Comparison of ENCODE assay signal across 27 cellular contexts in the genomic region with DNA sequence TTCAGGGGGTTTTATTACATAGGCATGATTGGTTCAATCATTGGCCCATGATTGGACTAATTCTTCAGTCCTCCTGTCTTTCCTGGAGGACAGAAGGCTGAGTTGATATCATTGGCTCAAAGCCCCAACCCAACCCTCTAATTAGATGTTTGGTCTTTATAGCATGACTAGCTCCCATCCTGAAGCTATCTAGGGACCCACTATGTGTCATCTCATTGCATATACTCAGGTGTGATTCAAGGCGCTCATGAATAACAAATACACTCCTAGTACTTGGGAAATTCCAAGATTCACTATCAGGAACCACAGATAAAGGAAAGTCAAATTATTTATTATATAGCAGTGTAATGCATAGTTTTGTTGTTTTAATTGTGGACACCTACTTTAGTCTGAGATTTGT.
"Had no signal": no experiment of that assay in that cellular context is flagged by ENCODE, and none has a peak within 500 bp of the region (broad histone marks: within the 10 kb centered on the region; RNA-seq: fewer than 3 reads in every experiment).

No MANE protein-coding gene starts in this region.

- H3K27me3 Mint-ChIP-seq: stimulated activated memory B cell treated with anti-CD40 and anti-IgM and Interleukin-4, amounts not matched to agents 10 μg/mL and 1 μg/mL and 100 μg/mL, for 72 hours; stimulated activated naive CD8-positive, alpha-beta T cell treated with anti-CD3 and anti-CD28 coated beads, Interleukin-15, amount 100 ng/mL, for 72 hours; type B pancreatic cell had no signal

- DNase-seq: naive thymus-derived CD4-positive, alpha-beta T cell; natural killer cell; occipital lobe; pancreas; psoas muscle; right cardiac atrium; right lobe of liver; sigmoid colon; small intestine; stimulated activated CD4-positive, alpha-beta T cell treated with anti-CD3 and anti-CD28 coated beads, Interleukin-15, amount 100 ng/mL, for 24 hours; stimulated activated CD4-positive, alpha-beta T cell treated with anti-CD3 and anti-CD28 coated beads, Interleukin-4, amount 100 ng/mL, for 1 hour; stimulated activated CD4-positive, alpha-beta T cell treated with anti-CD3 and anti-CD28 coated beads, Interleukin-4, amount 100 ng/mL, for 4 hours; stimulated activated CD8-positive, alpha-beta memory T cell treated with anti-CD3 and anti-CD28 coated beads, Interleukin-4, amount 100 ng/mL, for 48 hours; stimulated activated naive CD4-positive, alpha-beta T cell; stimulated activated naive CD8-positive, alpha-beta T cell treated with anti-CD3 and anti-CD28 coated beads, Interleukin-15, amount 100 ng/mL, for 72 hours; stimulated activated naive CD8-positive, alpha-beta T cell treated with anti-CD3 and anti-CD28 coated beads, Interleukin-15, Interleukin-2, amounts not matched to agents 100 U/mL and 50 U/mL, for 24 hours; substantia nigra; testis; tibial artery; transverse colon; upper lobe of right lung; uterus had no signal

- H3K9me3 Mint-ChIP-seq: naive thymus-derived CD4-positive, alpha-beta T cell; natural killer cell; nephron; neural progenitor cell; stimulated activated memory B cell treated with anti-CD40 and anti-IgM and Interleukin-4, amounts not matched to agents 10 μg/mL and 1 μg/mL and 100 μg/mL, for 72 hours; stimulated activated naive CD8-positive, alpha-beta T cell treated with anti-CD3 and anti-CD28 coated beads, Interleukin-15, amount 100 ng/mL, for 72 hours; type B pancreatic cell had no signal

- H2AFZ ChIP-seq: neural progenitor cell had no signal

- H3K4me1 Mint-ChIP-seq: naive thymus-derived CD4-positive, alpha-beta T cell; natural killer cell; nephron; neural progenitor cell; stimulated activated memory B cell treated with anti-CD40 and anti-IgM and Interleukin-4, amounts not matched to agents 10 μg/mL and 1 μg/mL and 100 μg/mL, for 72 hours; stimulated activated naive CD8-positive, alpha-beta T cell treated with anti-CD3 and anti-CD28 coated beads, Interleukin-15, amount 100 ng/mL, for 72 hours had no signal

- H3K9ac ChIP-seq: neural progenitor cell had no signal

- H3K27ac Mint-ChIP-seq: naive thymus-derived CD4-positive, alpha-beta T cell; natural killer cell; nephron; neural progenitor cell; stimulated activated memory B cell treated with anti-CD40 and anti-IgM and Interleukin-4, amounts not matched to agents 10 μg/mL and 1 μg/mL and 100 μg/mL, for 72 hours; stimulated activated naive CD8-positive, alpha-beta T cell treated with anti-CD3 and anti-CD28 coated beads, Interleukin-15, amount 100 ng/mL, for 72 hours; type B pancreatic cell had no signal

- H3K27ac ChIP-seq: neural progenitor cell, pancreas, psoas muscle, right lobe of liver, sigmoid colon, suprapubic skin, testis, tibial artery, transverse colon, upper lobe of right lung, uterus had no signal

- H3K9me3 ChIP-seq: pancreas, psoas muscle, right lobe of liver, sigmoid colon, suprapubic skin, testis, tibial artery, transverse colon, upper lobe of right lung, uterus had no signal

- H3K4me2 ChIP-seq: neural progenitor cell had no signal

- H3K36me3 ChIP-seq: neural progenitor cell, right lobe of liver, sigmoid colon, transverse colon, upper lobe of right lung, uterus had no signal

- ATAC-seq: naive thymus-derived CD4-positive, alpha-beta T cell; natural killer cell; pancreas; psoas muscle; right cardiac atrium; right lobe of liver; stimulated activated memory B cell treated with anti-CD40 and anti-IgM and Interleukin-4, amounts not matched to agents 10 μg/mL and 1 μg/mL and 100 μg/mL, for 72 hours; stimulated activated naive CD8-positive, alpha-beta T cell treated with anti-CD3 and anti-CD28 coated beads, Interleukin-15, amount 100 ng/mL, for 72 hours; stimulated activated naive CD8-positive, alpha-beta T cell treated with anti-CD3 and anti-CD28 coated beads, Interleukin-15, Interleukin-2, amounts not matched to agents 100 U/mL and 50 U/mL, for 24 hours; upper lobe of right lung had no signal

- H3K4me3 ChIP-seq: neural progenitor cell, pancreas, psoas muscle, right lobe of liver, sigmoid colon, suprapubic skin, testis, tibial artery, transverse colon, upper lobe of right lung, uterus had no signal

- H3K4me3 Mint-ChIP-seq: naive thymus-derived CD4-positive, alpha-beta T cell; natural killer cell; nephron; neural progenitor cell; stimulated activated memory B cell treated with anti-CD40 and anti-IgM and Interleukin-4, amounts not matched to agents 10 μg/mL and 1 μg/mL and 100 μg/mL, for 72 hours; stimulated activated naive CD8-positive, alpha-beta T cell treated with anti-CD3 and anti-CD28 coated beads, Interleukin-15, amount 100 ng/mL, for 72 hours; type B pancreatic cell had no signal

- H3K36me3 Mint-ChIP-seq: natural killer cell; neural progenitor cell; stimulated activated memory B cell treated with anti-CD40 and anti-IgM and Interleukin-4, amounts not matched to agents 10 μg/mL and 1 μg/mL and 100 μg/mL, for 72 hours; type B pancreatic cell had no signal

- H3K27me3 ChIP-seq: neural progenitor cell, pancreas, right lobe of liver, sigmoid colon, suprapubic skin, testis, tibial artery, transverse colon, upper lobe of right lung, uterus had no signal

- H3K4me1 ChIP-seq: neural progenitor cell, pancreas, psoas muscle, right lobe of liver, sigmoid colon, suprapubic skin, testis, tibial artery, transverse colon, upper lobe of right lung, uterus had no signal
